8 cellular contexts compared by ENCODE assay signal in the genomic region with DNA sequence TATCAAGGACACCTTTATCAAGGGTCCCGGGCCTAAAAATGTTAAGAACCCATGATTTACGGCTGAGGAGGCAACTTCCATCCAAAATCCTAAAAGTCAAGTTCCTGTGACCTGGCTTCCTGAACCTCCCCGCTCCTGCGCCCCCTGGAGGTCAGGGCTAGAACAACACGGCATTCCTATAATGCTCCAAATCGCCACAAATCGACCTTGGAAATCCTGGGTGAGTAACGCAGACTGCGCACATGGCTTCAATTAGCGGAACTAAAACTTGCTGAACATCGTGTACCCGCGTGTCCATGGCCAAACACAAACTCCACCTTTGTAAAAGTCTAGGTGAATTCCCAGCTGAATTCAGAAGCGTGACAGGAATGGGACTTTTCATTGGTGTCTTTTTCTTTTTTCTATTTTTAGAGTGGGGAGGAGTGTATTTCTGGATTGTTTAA. TPM values are rescaled to one million over a fixed set of nuclear protein-coding genes. Genes with fewer than 3 reads are reported as not detected.
DNase-seq lines count a peak whose midpoint lies in the region; TF ChIP-seq lines count a peak whose summit lies in the region.

No MANE protein-coding gene starts in this region.

- no peak overlapping the region for H3K27ac Mint-ChIP-seq in mesothelial cell of epicardium

- H3K4me3 ChIP-seq in dorsolateral prefrontal cortex = peak overlapping the region in 9 of 59 donors; percentile 1 to 35 (median 13)

- no peak overlapping the region for H3K4me3 Mint-ChIP-seq in mesothelial cell of epicardium

- peak; percentile 58 for DNase-seq in activated gamma-delta T cell treated with Interleukin-2 at 50 U/mL for 16 hours
- DNase-seq in activated gamma-delta T cell (lab: John Stamatoyannopoulos, UW) = no peak
- peak; percentile 70 for DNase-seq in NCI-H2196 (lab: John Stamatoyannopoulos, UW; ENCODE audit: unreplicated experiment)
- peak; percentile 68 for DNase-seq in activated CD4-positive, alpha-beta T cell treated with anti-CD3 and anti-CD28 coated beads for 48 hours
- DNase-seq in dorsolateral prefrontal cortex = peak in 7 of 10 donors; percentile 24 to 61 (median 44)
- peak; percentile 44 to 79 for DNase-seq in mesothelial cell of epicardium (ENCODE audit: low spot score in 2 of 2, unreplicated experiment in 2 of 2)
- peak; percentile 18 to 40 for DNase-seq in stimulated activated CD8-positive, alpha-beta memory T cell treated with anti-CD3 and anti-CD28 coated beads, Interleukin-4, amount 100 ng/mL, for 4 hours (ENCODE audit: low read depth in 2 of 2, low spot score in 1 of 2)
- no peak for DNase-seq in putamen (ENCODE audit: low spot score)

- H3K27me3 ChIP-seq in dorsolateral prefrontal cortex = peaks cover 0 to 3% (median 0%) of the 10 kb centered on the region in 45 donors

- no peak overlapping the region for H3K27ac ChIP-seq in dorsolateral prefrontal cortex

- no peaks in the 10 kb centered on the region for H3K9me3 Mint-ChIP-seq in mesothelial cell of epicardium

- peaks cover 6% of the 10 kb centered on the region for H3K4me1 Mint-ChIP-seq in mesothelial cell of epicardium

- intact Hi-C loops in dorsolateral prefrontal cortex (cut with DNase I) = no loop called here

- H3K27me3 Mint-ChIP-seq in mesothelial cell of epicardium (ENCODE audit: low read depth) = peaks cover 1% of the 10 kb centered on the region

- H3K36me3 Mint-ChIP-seq in mesothelial cell of epicardium = no peaks in the 10 kb centered on the region

- TF ChIP-seq CTCF in dorsolateral prefrontal cortex (IDR thresholded peaks at IDR 0.05 in 54 of 56, conservative IDR thresholded peaks at IDR 0.05 in 2 of 56; ENCODE audit: low read depth in 1 of 56, partially characterized antibody in 56 of 56) (peak; percentile 67 to 91 (median 82)), mesothelial cell of epicardium (IDR thresholded peaks at IDR 0.05; ENCODE audit: unreplicated experiment) (peak; percentile 98)

RNA-seq across cellular contexts. Expression of a gene that starts 4.3 kb away (rescaled TPM):
- total RNA-seq in dorsolateral prefrontal cortex = 10 to 100 TPM in 11 of 120 experiments, 1 to 10 TPM in 108, under 1 TPM in 1; 0.67 to 19.3 (median 5.1) TPM
- total RNA-seq in mesothelial cell of epicardium = 0.47 to 1.2 TPM (median 0.98 TPM) in 3 replicates

RNA-seq across cellular contexts. Expression of a gene that starts 26.6 kb away (rescaled TPM):
- total RNA-seq in dorsolateral prefrontal cortex (1 to 10 TPM in 102 of 120 experiments, under 1 TPM in 18; 0.35 to 4.8 (median 1.8) TPM), mesothelial cell of epicardium (not detected in 3 replicates)

RNA-seq across cellular contexts. Expression of a gene that starts 30.6 kb away (rescaled TPM):
- total RNA-seq in dorsolateral prefrontal cortex (10 to 100 TPM; 13.1 to 31.8 (median 18.3) TPM), mesothelial cell of epicardium (24.4 to 25.1 TPM (median 24.6 TPM) in 3 replicates)

RNA-seq across cellular contexts. Expression of a gene that starts 43.8 kb away (rescaled TPM):
- total RNA-seq in dorsolateral prefrontal cortex (10 to 100 TPM in 118 of 120 experiments, 1 to 10 TPM in 2; 9.9 to 34.7 (median 16.9) TPM), mesothelial cell of epicardium (31.7 to 31.9 TPM (median 31.7 TPM) in 3 replicates)

RNA-seq across cellular contexts. Expression of a gene that starts 49.0 kb away (rescaled TPM):
- total RNA-seq in dorsolateral prefrontal cortex (10 to 100 TPM; 13.8 to 39.6 (median 24.0) TPM), mesothelial cell of epicardium (45.6 to 49.2 TPM (median 46.8 TPM) in 3 replicates)

Comparison
In these comparisons a context has a peak if more than half of its experiments do, and no peak if none do; other contexts are left out.
1. DNase-seq: peak in activated gamma-delta T cell treated with Interleukin-2 at 50 U/mL for 16 hours (single experiment), NCI-H2196 (single experiment), activated CD4-positive, alpha-beta T cell treated with anti-CD3 and anti-CD28 coated beads for 48 hours (single experiment), dorsolateral prefrontal cortex (7 of 10), mesothelial cell of epicardium (2 of 2) and stimulated activated CD8-positive, alpha-beta memory T cell treated with anti-CD3 and anti-CD28 coated beads, Interleukin-4, amount 100 ng/mL, for 4 hours (2 of 2); none in activated gamma-delta T cell (single experiment) and putamen (single experiment).